Comparison of ENCODE assay signal across 13 cellular contexts in genomic region chr6:24923885-24924401, GRCh38. TPM values are rescaled to one million over a fixed set of nuclear protein-coding genes. Genes with fewer than 3 reads are reported as not detected.
DNase-seq lines count a peak whose midpoint lies in the region; ATAC-seq, FAIRE-seq and TF ChIP-seq lines count a peak whose summit lies in the region.
"Had no signal": no experiment of that assay in that cellular context is flagged by ENCODE, and none has a peak within 500 bp of the region (broad histone marks: within the 10 kb centered on the region; RNA-seq: fewer than 3 reads in every experiment).

No MANE protein-coding gene starts in this region.

- no peak overlapping the region for H3K27ac ChIP-seq in astrocyte (ENCODE audit: low read depth, low read length)
- H3K27ac ChIP-seq: GM23248, sigmoid colon had no signal

- H3K36me3 Mint-ChIP-seq in astrocyte (ENCODE audit: low read depth, unreplicated experiment): no peaks in the 10 kb centered on the region

- H2AFZ ChIP-seq in astrocyte (ENCODE audit: low read depth, low read length): peak overlapping the region; percentile 8
- H2AFZ ChIP-seq in neuron (ENCODE audit: low read depth, low read length): no peak overlapping the region
- H2AFZ ChIP-seq: GM23248 had no signal

- no peak for ATAC-seq in HG02571 (IDR thresholded peaks at IDR 0.05; ENCODE audit: unreplicated experiment)

- H3K27me3 ChIP-seq in astrocyte (ENCODE audit: insufficient read depth, low read length) (no peaks in the 10 kb centered on the region), neuron (ENCODE audit: insufficient read depth, low read length) (no peaks in the 10 kb centered on the region)
- H3K27me3 ChIP-seq: sigmoid colon had no signal

- no peaks in the 10 kb centered on the region for H3K9me3 ChIP-seq in astrocyte (ENCODE audit: insufficient read depth, low read depth, low read length)
- H3K9me3 ChIP-seq in neuron (ENCODE audit: low read length): no peaks in the 10 kb centered on the region
- H3K9me3 ChIP-seq: sigmoid colon had no signal

- H3K79me2 ChIP-seq in astrocyte (ENCODE audit: insufficient read depth, low read length): no peaks in the 10 kb centered on the region

- peaks cover 13% of the 10 kb centered on the region for H3K4me1 Mint-ChIP-seq in astrocyte (ENCODE audit: low read depth, unreplicated experiment)

- H3K4me1 ChIP-seq in astrocyte (ENCODE audit: insufficient read depth, low read length) (peaks cover 11% of the 10 kb centered on the region), neuron (ENCODE audit: insufficient read depth, low read length) (peaks cover 52% of the 10 kb centered on the region)

- no peak for TF ChIP-seq POLR2A in H54 (IDR thresholded peaks at IDR 0.05; ENCODE audit: low read depth, low read length)

- peaks cover 2% of the 10 kb centered on the region for H3K9me3 Mint-ChIP-seq in astrocyte (ENCODE audit: unreplicated experiment)

- H3K27me3 Mint-ChIP-seq in astrocyte (ENCODE audit: low read depth, unreplicated experiment): peaks cover 2% of the 10 kb centered on the region

- no peak overlapping the region for H3K9ac ChIP-seq in astrocyte (ENCODE audit: low read length)
- H3K9ac ChIP-seq: GM23248 had no signal

- H3K4me2 ChIP-seq in astrocyte (ENCODE audit: low read length): no peak overlapping the region

- H3K27ac Mint-ChIP-seq in astrocyte (ENCODE audit: unreplicated experiment): no peak overlapping the region

- no peak overlapping the region for H3K4me3 Mint-ChIP-seq in astrocyte (ENCODE audit: unreplicated experiment)

- H3K36me3 ChIP-seq in astrocyte (ENCODE audit: insufficient read depth, low read length) (no peaks in the 10 kb centered on the region), neuron (ENCODE audit: insufficient read depth, low read length) (no peaks in the 10 kb centered on the region)
- H3K36me3 ChIP-seq: sigmoid colon had no signal

- FAIRE-seq in astrocyte (lab: Jason Lieb, UNC) (no peak), H54 (lab: Jason Lieb, UNC) (no peak)
- FAIRE-seq: TTC549 had no signal

- DNase-seq in NCI-H345 (lab: John Stamatoyannopoulos, UW) (peak; percentile 12), NCI-H345 treated with DMSO at 0.1 percent for 48 hours (lab: John Stamatoyannopoulos, UW; ENCODE audit: unreplicated experiment) (no peak), NCI-H82 treated with DMSO at 0.1 percent for 48 hours (lab: John Stamatoyannopoulos, UW; ENCODE audit: unreplicated experiment) (peak; percentile 5), astrocyte (ENCODE audit: low read depth) (no peak), H54 (ENCODE audit: insufficient read length, low spot score) (no peak), SHP77 (lab: John Stamatoyannopoulos, UW) (no peak)
- DNase-seq: 8988T, cortex of kidney, GM23248, sigmoid colon had no signal

- no peak overlapping the region for H3K4me3 ChIP-seq in astrocyte (ENCODE audit: insufficient read depth, low read depth, low read length)
- peak overlapping the region; percentile 17 for H3K4me3 ChIP-seq in neuron (ENCODE audit: low read length)
- H3K4me3 ChIP-seq: GM23248, sigmoid colon had no signal

- TF ChIP-seq CTCF in astrocyte (IDR thresholded peaks at IDR 0.05; ENCODE audit: insufficient read depth, low read depth, low read length): no peak

- H4K20me1 ChIP-seq in astrocyte (ENCODE audit: insufficient read depth, low read length): no peaks in the 10 kb centered on the region

RNA-seq across cellular contexts. Expression of gene RIPOR2, which starts 11.8 kb away (rescaled TPM):
- total RNA-seq in astrocyte: 0.29 and 0.95 TPM in 2 replicates

Comparison
In these comparisons a context has a peak if more than half of its experiments do, and no peak if none do; other contexts are left out.
1. DNase-seq: peak in NCI-H345 (single experiment) and NCI-H82 treated with DMSO at 0.1 percent for 48 hours (single experiment); none in NCI-H345 treated with DMSO at 0.1 percent for 48 hours (single experiment), astrocyte (single experiment), H54 (single experiment) and SHP77 (0 of 2).